ENCODE assay signal across 10 cellular contexts in the genomic region with DNA sequence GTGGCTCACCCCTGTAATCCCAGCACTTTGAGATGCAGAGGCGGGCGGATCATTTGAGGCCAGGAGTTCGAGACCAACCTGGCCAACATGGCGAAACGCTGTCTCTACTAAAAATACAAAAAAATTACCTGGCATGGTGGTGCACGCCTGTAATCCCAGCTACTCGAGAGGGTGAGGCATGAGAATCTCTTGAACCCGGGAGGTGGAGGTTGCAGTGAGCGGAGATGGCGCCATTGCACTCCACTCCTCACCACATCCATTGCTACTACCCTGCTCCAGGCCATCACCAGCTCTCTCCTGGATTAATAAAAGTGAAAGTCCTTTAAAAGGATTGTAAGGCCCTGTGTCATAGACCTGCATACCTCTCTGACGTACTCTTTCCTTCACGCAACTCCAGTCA.
DNase-seq lines count a peak whose midpoint lies in the region; ATAC-seq, FAIRE-seq and TF ChIP-seq lines count a peak whose summit lies in the region.
"Had no signal": no experiment of that assay in that cellular context is flagged by ENCODE, and none has a peak within 500 bp of the region (broad histone marks: within the 10 kb centered on the region; RNA-seq: fewer than 3 reads in every experiment).

No MANE protein-coding gene starts in this region.

- H3K27ac Mint-ChIP-seq in activated naive CD4-positive, alpha-beta T cell treated with anti-CD3 and anti-CD28 coated beads, Interleukin-2, amount 10 ng/mL, durations not matched to agents 7 days and 5 days = peak overlapping the region; percentile 99
- H3K27ac Mint-ChIP-seq in activated T-helper 17 cell treated with anti-CD3 and anti-CD28 coated beads, Interleukin-2, amount 50 U/mL, for 72 hours = peak overlapping the region; percentile 92

- no peaks in the 10 kb centered on the region for H3K9me3 ChIP-seq in kidney (ENCODE audit: control insufficient read depth in 1 of 2, low read length in 2 of 2)
- no peaks in the 10 kb centered on the region for H3K9me3 ChIP-seq in thymus (ENCODE audit: control insufficient read depth)

- H3K4me1 Mint-ChIP-seq in activated naive CD4-positive, alpha-beta T cell treated with anti-CD3 and anti-CD28 coated beads, Interleukin-2, amount 10 ng/mL, durations not matched to agents 7 days and 5 days = peaks cover 54% of the 10 kb centered on the region
- peaks cover 33% of the 10 kb centered on the region for H3K4me1 Mint-ChIP-seq in activated T-helper 17 cell treated with anti-CD3 and anti-CD28 coated beads, Interleukin-2, amount 50 U/mL, for 72 hours

- no peak for TF ChIP-seq CTCF in kidney (IDR thresholded peaks at IDR 0.05; ENCODE audit: borderline replicate concordance, extremely low read depth, insufficient read depth)

- no peak overlapping the region for H3K27ac ChIP-seq in kidney (ENCODE audit: low read depth in 2 of 2, low read length in 2 of 2)
- H3K27ac ChIP-seq in thymus (ENCODE audit: low read depth) = no peak overlapping the region

- ATAC-seq in activated T-helper 17 cell treated with anti-CD3 and anti-CD28 coated beads, Interleukin-2, amount 50 U/mL, for 72 hours (replicated peaks) = no peak
- ATAC-seq in GM19324 (IDR thresholded peaks at IDR 0.05; ENCODE audit: low FRiP score, unreplicated experiment) = no peak

- intact Hi-C loops in kidney (cut with DNase I) = no loop called here

- 94% methylated on average over 12 of the region's 12 CpGs for WGBS in thymus

- H3K36me3 Mint-ChIP-seq in activated naive CD4-positive, alpha-beta T cell treated with anti-CD3 and anti-CD28 coated beads, Interleukin-2, amount 10 ng/mL, durations not matched to agents 7 days and 5 days = peaks cover 43% of the 10 kb centered on the region
- H3K36me3 Mint-ChIP-seq in activated T-helper 17 cell treated with anti-CD3 and anti-CD28 coated beads, Interleukin-2, amount 50 U/mL, for 72 hours (ENCODE audit: low read depth) = peaks cover 61% of the 10 kb centered on the region

- CTCF ChIA-PET in activated naive CD4-positive, alpha-beta T cell treated with anti-CD3 and anti-CD28 coated beads, Interleukin-2, amount 10 ng/mL, durations not matched to agents 7 days and 5 days (lab: Charles Lee) = no interaction called here

- peak overlapping the region; percentile 92 to 98 for H3K4me3 ChIP-seq in kidney (ENCODE audit: low read length in 2 of 2)
- H3K4me3 ChIP-seq in thymus (ENCODE audit: low read length) = peak overlapping the region; percentile 91

- H3K27me3 ChIP-seq in thymus (ENCODE audit: control insufficient read depth, insufficient read depth) = no peaks in the 10 kb centered on the region

- peak overlapping the region; percentile 97 for H3K4me3 Mint-ChIP-seq in activated naive CD4-positive, alpha-beta T cell treated with anti-CD3 and anti-CD28 coated beads, Interleukin-2, amount 10 ng/mL, durations not matched to agents 7 days and 5 days
- peak overlapping the region; percentile 98 for H3K4me3 Mint-ChIP-seq in activated T-helper 17 cell treated with anti-CD3 and anti-CD28 coated beads, Interleukin-2, amount 50 U/mL, for 72 hours

- peaks cover 14 to 21% of the 10 kb centered on the region in 2 donors for H3K36me3 ChIP-seq in kidney (ENCODE audit: control insufficient read depth in 1 of 2, insufficient read depth in 2 of 2, low read length in 2 of 2)
- peaks cover 14% of the 10 kb centered on the region for H3K36me3 ChIP-seq in thymus (ENCODE audit: control insufficient read depth, insufficient read depth)

- no peak overlapping the region for H3K9ac ChIP-seq in kidney (ENCODE audit: low read length in 2 of 2)

- H3K4me1 ChIP-seq in kidney (ENCODE audit: control insufficient read depth in 1 of 2, insufficient read depth in 1 of 2, low read depth in 1 of 2, low read length in 2 of 2) = peaks cover 7 to 14% of the 10 kb centered on the region in 2 donors
- H3K4me1 ChIP-seq in thymus (ENCODE audit: control insufficient read depth, insufficient read depth, low read length) = peaks cover 21% of the 10 kb centered on the region

- no peak for DNase-seq in activated naive CD4-positive, alpha-beta T cell treated with anti-CD3 and anti-CD28 coated beads, Interleukin-2, amount 10 ng/mL, durations not matched to agents 7 days and 5 days
- no peak for DNase-seq in activated naive CD4-positive, alpha-beta T cell (lab: John Stamatoyannopoulos, UW)
- DNase-seq in kidney = no peak
- no peak for DNase-seq in AG08395 (ENCODE audit: low spot score)
- DNase-seq in DMS79 treated with DMSO at 0.1 percent for 48 hours (lab: John Stamatoyannopoulos, UW) = no peak
- DNase-seq: activated CD4-positive, alpha-beta T cell treated with anti-CD3 and anti-CD28 coated beads for 48 hours; DMS 273 treated with DMSO at 0.1 percent for 48 hours had no signal

- no peaks in the 10 kb centered on the region for H3K27me3 Mint-ChIP-seq in activated naive CD4-positive, alpha-beta T cell treated with anti-CD3 and anti-CD28 coated beads, Interleukin-2, amount 10 ng/mL, durations not matched to agents 7 days and 5 days
- no peaks in the 10 kb centered on the region for H3K27me3 Mint-ChIP-seq in activated T-helper 17 cell treated with anti-CD3 and anti-CD28 coated beads, Interleukin-2, amount 50 U/mL, for 72 hours

- no peaks in the 10 kb centered on the region for H3K9me3 Mint-ChIP-seq in activated naive CD4-positive, alpha-beta T cell treated with anti-CD3 and anti-CD28 coated beads, Interleukin-2, amount 10 ng/mL, durations not matched to agents 7 days and 5 days
- H3K9me3 Mint-ChIP-seq in activated T-helper 17 cell treated with anti-CD3 and anti-CD28 coated beads, Interleukin-2, amount 50 U/mL, for 72 hours = no peaks in the 10 kb centered on the region

- FAIRE-seq in kidney (lab: Jason Lieb, UNC) = no peak
